18 cellular contexts compared by ENCODE assay signal in genomic region chr16:49889725-49890397, GRCh38. TPM values are rescaled to one million over a fixed set of nuclear protein-coding genes. Genes with fewer than 3 reads are reported as not detected.
DNase-seq lines count a peak whose midpoint lies in the region; ATAC-seq and TF ChIP-seq lines count a peak whose summit lies in the region.
"Had no signal": no experiment of that assay in that cellular context is flagged by ENCODE, and none has a peak within 500 bp of the region (broad histone marks: within the 10 kb centered on the region; RNA-seq: fewer than 3 reads in every experiment).

No MANE protein-coding gene starts in this region.

- CTCF ChIA-PET in activated naive CD4-positive, alpha-beta T cell treated with anti-CD3 and anti-CD28 coated beads for 36 hours (lab: Charles Lee): interaction anchor here (0.6 to 4.2 kb wide), 4 partner anchors 13 to 244 kb away, joined by 3 to 18 read pairs (median 6); no protein-coding TSS in a partner anchor

- ATAC-seq in RWPE2 (ENCODE audit: low read depth) (0 out of 3 replicates have a peak, but pooled peaks have one; percentile 19), GM21619 (IDR thresholded peaks at IDR 0.05; ENCODE audit: unreplicated experiment) (no peak), left lung (no peak)

- no peak overlapping the region for H3K27ac ChIP-seq in RWPE2 (ENCODE audit: poor library complexity, severe bottlenecking)
- peak overlapping the region; percentile 6 for H3K27ac ChIP-seq in epithelial cell of prostate
- no peak overlapping the region for H3K27ac ChIP-seq in osteoblast (ENCODE audit: low read depth, low read length)
- no peak overlapping the region for H3K27ac ChIP-seq in left lung
- H3K27ac ChIP-seq: Peyer's patch, SJSA1 had no signal

- TF ChIP-seq CTCF in RWPE2 (IDR thresholded peaks at IDR 0.05; ENCODE audit: poor library complexity, severe bottlenecking): no peak
- TF ChIP-seq CTCF in osteoblast (IDR thresholded peaks at IDR 0.05; ENCODE audit: extremely low read depth, low read depth, low read length): no peak
- TF ChIP-seq CTCF in left lung (IDR thresholded peaks at IDR 0.05): no peak

- H3K27me3 ChIP-seq in RWPE2 (ENCODE audit: insufficient read depth, poor library complexity, severe bottlenecking) (no peaks in the 10 kb centered on the region), osteoblast (ENCODE audit: insufficient read depth, low read length) (peaks cover 8% of the 10 kb centered on the region), left lung (no peaks in the 10 kb centered on the region)
- H3K27me3 ChIP-seq: Peyer's patch had no signal

- peaks cover 9% of the 10 kb centered on the region for H3K27me3 Mint-ChIP-seq in activated naive CD4-positive, alpha-beta T cell treated with anti-CD3 and anti-CD28 coated beads for 36 hours (ENCODE audit: low read depth)

- peaks cover 3% of the 10 kb centered on the region for H3K9me3 Mint-ChIP-seq in activated naive CD4-positive, alpha-beta T cell treated with anti-CD3 and anti-CD28 coated beads for 36 hours

- H2AFZ ChIP-seq in osteoblast (ENCODE audit: low read length): no peak overlapping the region

- no peak overlapping the region for H3K4me2 ChIP-seq in osteoblast (ENCODE audit: insufficient read depth, low read length)

- peaks cover 4% of the 10 kb centered on the region for H3K4me1 Mint-ChIP-seq in activated naive CD4-positive, alpha-beta T cell treated with anti-CD3 and anti-CD28 coated beads for 36 hours (ENCODE audit: low read depth)

- peak; percentile 11 for DNase-seq in activated naive CD4-positive, alpha-beta T cell treated with anti-CD3 and anti-CD28 coated beads for 36 hours
- DNase-seq in activated naive CD4-positive, alpha-beta T cell treated with anti-CD3 and anti-CD28 coated beads, Interleukin-2, amount 50 U/mL, for 16 hours: no peak
- no peak for DNase-seq in RWPE2 (ENCODE audit: low spot score)
- no peak for DNase-seq in epithelial cell of prostate (ENCODE audit: low read depth, low spot score)
- peak; percentile 48 for DNase-seq in osteoblast (ENCODE audit: insufficient read length, low spot score, missing footprints)
- no peak for DNase-seq in left lung
- DNase-seq in central memory CD4-positive, alpha-beta T cell: no peak
- DNase-seq: C1 segment of cervical spinal cord, GOT3, Kasumi-1, NCI-H1436 treated with DMSO at 0.1 percent for 48 hours, NCI-H2081 treated with DMSO at 0.1 percent for 48 hours, NCI-H345, NCI-H774, Peyer's patch had no signal

- H3K4me1 ChIP-seq in RWPE2 (ENCODE audit: insufficient read depth, poor library complexity, severe bottlenecking) (no peaks in the 10 kb centered on the region), osteoblast (ENCODE audit: insufficient read depth, low read length) (no peaks in the 10 kb centered on the region), left lung (no peaks in the 10 kb centered on the region)
- H3K4me1 ChIP-seq: Peyer's patch, SJSA1 had no signal

- H3K4me3 ChIP-seq in RWPE2 (ENCODE audit: severe bottlenecking): no peak overlapping the region
- H3K4me3 ChIP-seq in osteoblast (ENCODE audit: insufficient read depth, low read length): no peak overlapping the region
- no peak overlapping the region for H3K4me3 ChIP-seq in left lung
- H3K4me3 ChIP-seq: Peyer's patch, SJSA1 had no signal

- intact Hi-C loops in activated naive CD4-positive, alpha-beta T cell treated with anti-CD3 and anti-CD28 coated beads for 36 hours (cut with micrococcal nuclease): no loop called here
- intact Hi-C loops in left lung (cut with DNase I): no loop called here

- no peaks in the 10 kb centered on the region for H3K9me3 ChIP-seq in RWPE2 (ENCODE audit: severe bottlenecking)
- H3K9me3 ChIP-seq in osteoblast (ENCODE audit: low read depth, low read length): peaks cover 2% of the 10 kb centered on the region
- H3K9me3 ChIP-seq in left lung: no peaks in the 10 kb centered on the region
- H3K9me3 ChIP-seq: SJSA1 had no signal

- H3K79me2 ChIP-seq in osteoblast (ENCODE audit: insufficient read depth, low read length): no peaks in the 10 kb centered on the region

- no peaks in the 10 kb centered on the region for H3K36me3 Mint-ChIP-seq in activated naive CD4-positive, alpha-beta T cell treated with anti-CD3 and anti-CD28 coated beads for 36 hours (ENCODE audit: low read depth)

- no peaks in the 10 kb centered on the region for H4K20me1 ChIP-seq in osteoblast (ENCODE audit: insufficient read depth, low read length)

- no peak overlapping the region for H3K4me3 Mint-ChIP-seq in activated naive CD4-positive, alpha-beta T cell treated with anti-CD3 and anti-CD28 coated beads for 36 hours

- no peak overlapping the region for H3K27ac Mint-ChIP-seq in activated naive CD4-positive, alpha-beta T cell treated with anti-CD3 and anti-CD28 coated beads for 36 hours

- no peaks in the 10 kb centered on the region for H3K36me3 ChIP-seq in RWPE2 (ENCODE audit: low read depth)
- H3K36me3 ChIP-seq in osteoblast (ENCODE audit: insufficient read depth, low read length): no peaks in the 10 kb centered on the region
- no peaks in the 10 kb centered on the region for H3K36me3 ChIP-seq in left lung
- H3K36me3 ChIP-seq: Peyer's patch, SJSA1 had no signal

RNA-seq across cellular contexts. Expression of gene ZNF423, which starts 33.9 kb away (rescaled TPM):
- total RNA-seq in activated naive CD4-positive, alpha-beta T cell treated with anti-CD3 and anti-CD28 coated beads for 36 hours: under 1 TPM in 1 of 2 experiments, not detected in 1; 0.05 TPM
- total RNA-seq in osteoblast (11.6 and 18.3 TPM in 2 replicates), left lung (1 to 10 TPM; 7.8 to 8.2 TPM)
- total RNA-seq: A172 had no signal

Comparison
In these comparisons a context has a peak if more than half of its experiments do, and no peak if none do; other contexts are left out.
1. DNase-seq: peak in activated naive CD4-positive, alpha-beta T cell treated with anti-CD3 and anti-CD28 coated beads for 36 hours (single experiment) and osteoblast (single experiment); none in activated naive CD4-positive, alpha-beta T cell treated with anti-CD3 and anti-CD28 coated beads, Interleukin-2, amount 50 U/mL, for 16 hours (single experiment), RWPE2 (single experiment), epithelial cell of prostate (single experiment), left lung (0 of 2) and central memory CD4-positive, alpha-beta T cell (single experiment).
2. RNA of gene ZNF423, which starts 33.9 kb away (total RNA-seq): 11.6 to 18.3 TPM in osteoblast and 7.8 to 8.2 TPM in left lung; 0.05 TPM in activated naive CD4-positive, alpha-beta T cell treated with anti-CD3 and anti-CD28 coated beads for 36 hours; every median in the first group is over 4 times any median in the second.